9 cellular contexts compared by ENCODE assay signal in the genomic region with DNA sequence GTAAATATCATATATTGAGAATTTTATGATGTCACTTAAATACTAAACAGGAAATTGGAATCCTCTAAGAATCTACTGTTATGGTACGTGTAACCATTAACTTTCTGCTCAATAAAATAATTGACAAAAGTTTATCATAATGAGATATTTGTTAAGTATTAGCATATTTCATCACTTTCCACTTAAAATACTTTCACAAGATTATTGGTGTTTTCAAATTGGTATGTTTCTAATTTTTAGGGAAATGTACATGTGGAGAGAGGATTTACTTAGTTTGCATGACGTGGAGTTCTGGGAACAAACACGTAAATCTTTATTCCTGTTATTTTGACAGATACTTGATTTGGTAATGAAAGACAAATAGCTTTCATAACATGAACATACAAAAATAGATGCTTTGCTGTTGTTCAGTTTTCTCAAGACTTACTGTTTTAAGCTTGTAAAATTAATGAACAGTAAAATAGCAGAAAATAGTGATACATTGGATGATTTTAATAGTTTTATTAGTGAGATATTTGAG. TPM values are rescaled to one million over a fixed set of nuclear protein-coding genes. Genes with fewer than 3 reads are reported as not detected.
DNase-seq lines count a peak whose midpoint lies in the region; FAIRE-seq and TF ChIP-seq lines count a peak whose summit lies in the region.
"Had no signal": no experiment of that assay in that cellular context is flagged by ENCODE, and none has a peak within 500 bp of the region (broad histone marks: within the 10 kb centered on the region; RNA-seq: fewer than 3 reads in every experiment).

No MANE protein-coding gene starts in this region.

- TF ChIP-seq RAD21 in H1 (IDR thresholded peaks at IDR 0.05 in 1 of 2, conservative IDR thresholded peaks at IDR 0.05 in 1 of 2; ENCODE audit: low read depth in 2 of 2, low read length in 2 of 2), result no peak

- no peak overlapping the region for H2BK20ac ChIP-seq in H1 (ENCODE audit: low read length)

- H3K9me3 Mint-ChIP-seq in Caco-2 (ENCODE audit: unreplicated experiment), result no peaks in the 10 kb centered on the region

- H3K9me3 ChIP-seq in Caco-2, result no peaks in the 10 kb centered on the region
- H3K9me3 ChIP-seq in OCI-LY1 (ENCODE audit: low read length), result no peaks in the 10 kb centered on the region
- no peaks in the 10 kb centered on the region for H3K9me3 ChIP-seq in H1 (ENCODE audit: insufficient read depth in 2 of 2, low read depth in 1 of 2, low read length in 1 of 2)
- no peaks in the 10 kb centered on the region for H3K9me3 ChIP-seq in neuron (ENCODE audit: low read length)

- H3K4ac ChIP-seq in H1 (replicated peaks; ENCODE audit: insufficient read length, low read depth, low read length), result no peak overlapping the region

- no peaks in the 10 kb centered on the region for H3K4me1 Mint-ChIP-seq in Caco-2 (ENCODE audit: low read depth, unreplicated experiment)

- H3F3A ChIP-seq in OCI-LY1 (ENCODE audit: insufficient read depth, low read length), result no peaks in the 10 kb centered on the region

- H2AFZ ChIP-seq in OCI-LY1 (ENCODE audit: low read length), result no peak overlapping the region
- H2AFZ ChIP-seq in H1 (ENCODE audit: low read length), result no peak overlapping the region
- no peak overlapping the region for H2AFZ ChIP-seq in neuron (ENCODE audit: low read depth, low read length)

- intact Hi-C loops in Caco-2 (cut with micrococcal nuclease; ENCODE audit: unreplicated experiment), result loop anchor here (5.0 kb wide), 1 partner anchor 130 kb away; a partner anchor contains a TSS

- H3K4me2 ChIP-seq in OCI-LY1 (ENCODE audit: low read length) (peak overlapping the region; percentile 84), H1 (ENCODE audit: insufficient read depth in 1 of 2, low read depth in 2 of 2, low read length in 2 of 2) (peak overlapping the region; percentile 59 to 60; a peak in 3 of 4 replicates)

- no peak for TF ChIP-seq POLR2A in H1 (IDR thresholded peaks at IDR 0.05; ENCODE audit: control extremely low read depth in 1 of 2, low read depth in 2 of 2, low read length in 2 of 2)

- no peak overlapping the region for H4K8ac ChIP-seq in H1 (ENCODE audit: extremely low read depth, insufficient read depth, low read length)

- no peak overlapping the region for H2BK5ac ChIP-seq in H1 (ENCODE audit: low read depth, low read length)

- 77% methylated on average over 3 of the region's 3 CpGs; no CpG with 5 or more reads in 1 of the 2 experiments for WGBS in H1 (ENCODE audit: extremely low coverage in 1 of 2, insufficient coverage in 1 of 2, insufficient read length in 1 of 2, insufficient replicate concordance in 2 of 2, low coverage in 1 of 2, low lambda C conversion rate in 2 of 2, missing lambda C conversion rate in 1 of 2), 2 experiments

- H4K5ac ChIP-seq in H1 (ENCODE audit: insufficient read length, low read depth, low read length), result no peak overlapping the region

- H4K91ac ChIP-seq in H1 (replicated peaks; ENCODE audit: insufficient read length, low read length), result no peak overlapping the region

- H3K4me3 Mint-ChIP-seq in Caco-2 (ENCODE audit: unreplicated experiment), result peak overlapping the region; percentile 77

- no peaks in the 10 kb centered on the region for H3K36me3 ChIP-seq in Caco-2 (ENCODE audit: control insufficient read depth, insufficient read depth, low read length)
- H3K36me3 ChIP-seq in OCI-LY1 (ENCODE audit: insufficient read depth, low read length), result peaks cover 60% of the 10 kb centered on the region
- peaks cover 5 to 45% (median 18%) of the 10 kb centered on the region in 4 experiments for H3K36me3 ChIP-seq in H1 (ENCODE audit: control insufficient read depth in 2 of 4, insufficient read depth in 4 of 4, low read length in 3 of 4)
- peaks cover 46% of the 10 kb centered on the region for H3K36me3 ChIP-seq in neuron (ENCODE audit: insufficient read depth, low read length)

- TF ChIP-seq EP300 in H1 (IDR thresholded peaks at IDR 0.05; ENCODE audit: borderline replicate concordance in 1 of 2, low read depth in 2 of 2, low read length in 2 of 2), result no peak

- H3K23me2 ChIP-seq in H1 (ENCODE audit: low read depth, low read length), result no peaks in the 10 kb centered on the region

- H3K9me2 ChIP-seq in OCI-LY1 (ENCODE audit: low read depth, low read length), result no peaks in the 10 kb centered on the region

- DNase-seq in Caco-2 (no peak), H1 (ENCODE audit: low read depth in 1 of 2, low spot score in 2 of 2) (no peak), DMS 273 (lab: John Stamatoyannopoulos, UW; ENCODE audit: unreplicated experiment) (no peak), HuH-7 (ENCODE audit: low spot score) (no peak), NCI-H1417 treated with DMSO at 0.1 percent for 48 hours (lab: John Stamatoyannopoulos, UW) (no peak), NCI-H1436 treated with DMSO at 0.1 percent for 48 hours (lab: John Stamatoyannopoulos, UW) (no peak)
- DNase-seq: NCI-H1694 had no signal

- CTCF ChIA-PET in Caco-2 (lab: Charles Lee), result no interaction called here
- CTCF ChIA-PET in H1 (lab: Charles Lee; ENCODE audit: partially characterized antibody), result interaction anchor here (1.0 kb wide), 1 partner anchor 92 kb away, joined by 3 read pairs; no protein-coding TSS in a partner anchor

- H3K18ac ChIP-seq in H1 (ENCODE audit: extremely low read depth, low read length), result no peak overlapping the region

- H2BK120ac ChIP-seq in H1 (replicated peaks; ENCODE audit: low read depth, low read length), result no peak overlapping the region

- no peak overlapping the region for H2AK5ac ChIP-seq in H1 (ENCODE audit: low read depth, low read length)

- H3K27ac ChIP-seq in OCI-LY1 (ENCODE audit: low read depth, low read length, poor library complexity, severe bottlenecking), result no peak overlapping the region
- no peak overlapping the region for H3K27ac ChIP-seq in H1 (ENCODE audit: low read depth, low read length)

- H3K4me3 ChIP-seq in Caco-2 (ENCODE audit: low read depth, low read length), result peak overlapping the region; percentile 73
- peak overlapping the region; percentile 89 for H3K4me3 ChIP-seq in OCI-LY1 (ENCODE audit: low read depth, low read length, poor library complexity, severe bottlenecking)
- peak overlapping the region in 3 of 4 experiments; percentile 92 to 95 (median 93); a peak in 5 of 8 replicates for H3K4me3 ChIP-seq in H1 (ENCODE audit: extremely low read depth in 1 of 4, insufficient read depth in 2 of 4, low read depth in 3 of 4, low read length in 4 of 4)
- H3K4me3 ChIP-seq in neuron (ENCODE audit: low read length), result peak overlapping the region; percentile 91

- H4K20me1 ChIP-seq in OCI-LY1 (ENCODE audit: insufficient read depth, low read length) (peaks cover 10% of the 10 kb centered on the region; the same call in 1 of the 2 replicates), H1 (replicated peaks in 1 of 2; ENCODE audit: control insufficient read depth in 1 of 2, insufficient read depth in 2 of 2, low read length in 2 of 2) (peaks cover 10 to 11% of the 10 kb centered on the region in 2 experiments)

- H3K4me1 ChIP-seq in Caco-2 (peaks cover 5% of the 10 kb centered on the region; the same call in 1 of the 2 replicates), OCI-LY1 (ENCODE audit: insufficient read depth, low read length, severe bottlenecking) (peaks cover 47% of the 10 kb centered on the region), H1 (replicated peaks in 1 of 4; ENCODE audit: control insufficient read depth in 3 of 4, insufficient read depth in 4 of 4, low read length in 3 of 4) (no peaks in the 10 kb centered on the region), neuron (ENCODE audit: insufficient read depth, low read length) (peaks cover 29% of the 10 kb centered on the region)

- no peak for FAIRE-seq in H1 (lab: Jason Lieb, UNC)

- no peaks in the 10 kb centered on the region for H3K79me1 ChIP-seq in H1 (ENCODE audit: low read depth, low read length)

- H2BK15ac ChIP-seq in H1 (ENCODE audit: low read length), result no peak overlapping the region

- H3K79me2 ChIP-seq in OCI-LY1 (ENCODE audit: insufficient read depth, low read length) (peaks cover 84% of the 10 kb centered on the region), H1 (ENCODE audit: control insufficient read depth in 1 of 2, insufficient read depth in 2 of 2, low read length in 2 of 2) (peaks cover 27 to 84% of the 10 kb centered on the region in 2 experiments)

- H3K9ac ChIP-seq in OCI-LY1 (ENCODE audit: low read length) (peak overlapping the region; percentile 96), H1 (replicated peaks in 1 of 4; ENCODE audit: extremely low read depth in 1 of 4, low read depth in 3 of 4, low read length in 3 of 4) (peak overlapping the region in 1 of 4 experiments; percentile 14; a peak in 1 of 7 replicates)

- H3K14ac ChIP-seq in H1 (ENCODE audit: insufficient read length), result no peak overlapping the region

- peaks cover 40% of the 10 kb centered on the region for H3K36me3 Mint-ChIP-seq in Caco-2 (ENCODE audit: insufficient read depth, unreplicated experiment)

- no TSS peak for BruUV-seq in Caco-2 (replicated peaks; lab: Mats Ljungman, UMichigan)

- H2BK12ac ChIP-seq in H1 (ENCODE audit: low read depth, low read length), result no peak overlapping the region

- POLR2A ChIA-PET in Caco-2 (lab: Charles Lee) (no interaction called here), H1 (lab: Charles Lee; ENCODE audit: partially characterized antibody) (interaction anchor here (0.5 to 1.0 kb wide), 2 partner anchors 103 to 219 kb away, joined by 4 to 6 read pairs; no protein-coding TSS in a partner anchor)

- no peaks in the 10 kb centered on the region for H3K27me3 ChIP-seq in Caco-2 (replicated peaks; ENCODE audit: control insufficient read depth, insufficient read depth, low read length)
- no peaks in the 10 kb centered on the region for H3K27me3 ChIP-seq in OCI-LY1 (ENCODE audit: insufficient read depth, low read length)
- no peaks in the 10 kb centered on the region for H3K27me3 ChIP-seq in H1 (replicated peaks in 1 of 4; ENCODE audit: control insufficient read depth in 3 of 4, extremely low read depth in 1 of 4, insufficient read depth in 3 of 4, low read length in 3 of 4)
- no peaks in the 10 kb centered on the region for H3K27me3 ChIP-seq in neuron (ENCODE audit: insufficient read depth, low read length)

- no peaks in the 10 kb centered on the region for H3K27me3 Mint-ChIP-seq in Caco-2 (ENCODE audit: insufficient read depth, unreplicated experiment)

- no peak for TF ChIP-seq CTCF in Caco-2 (IDR thresholded peaks at IDR 0.05; ENCODE audit: insufficient read depth in 1 of 2, low read depth in 1 of 2, low read length in 1 of 2, severe bottlenecking in 1 of 2, unreplicated experiment in 1 of 2)
- no peak for TF ChIP-seq CTCF in OCI-LY1 (IDR thresholded peaks at IDR 0.05; ENCODE audit: low read length)
- TF ChIP-seq CTCF in H1 (IDR thresholded peaks at IDR 0.05; ENCODE audit: control extremely low read depth in 1 of 3, insufficient read depth in 1 of 3, low read depth in 1 of 3, low read length in 3 of 3), result no peak

- H3K56ac ChIP-seq in H1 (replicated peaks; ENCODE audit: insufficient read length, low read depth, low read length), result no peak overlapping the region

- no peak overlapping the region for H3K23ac ChIP-seq in H1 (ENCODE audit: insufficient read length)

- H3K27ac Mint-ChIP-seq in Caco-2 (ENCODE audit: unreplicated experiment), result no peak overlapping the region

RNA-seq across cellular contexts. Expression of a gene that starts 1.6 kb away (rescaled TPM):
- total RNA-seq in Caco-2 (2022), result 116 and 119 TPM in 2 replicates
- 169 and 183 TPM in 2 replicates for total RNA-seq in H1 (2021; fragmentation: NEBNext Ultra II Directional; extraction: Animal tissue kit (Norgen Biotek cat#: 25700))
- polyA plus RNA-seq in H1 (2011; rRNA removed), result 241 and 260 TPM in 2 replicates
- polyA plus RNA-seq in H1 (2011; cell fraction: cytosol; rRNA removed), result 231 TPM
- polyA plus RNA-seq in H1 (2011; cell fraction: nucleus; rRNA removed), result 438 TPM
- polyA plus RNA-seq in H1 (2012, experiment 1 of 2), result 144 to 217 TPM (median 170 TPM) in 4 replicates
- 10.2 TPM for polyA plus RNA-seq in H1 (2012, experiment 2 of 2)
- polyA plus RNA-seq in H1 (2013, experiment 1 of 2), result 530 TPM
- 473 TPM for polyA plus RNA-seq in H1 (2013, experiment 2 of 2)
- 345 and 368 TPM in 2 replicates for polyA minus RNA-seq in H1 (2011; rRNA and poly(A)+ RNA removed)
- polyA minus RNA-seq in H1 (2011; cell fraction: cytosol; rRNA and poly(A)+ RNA removed), result 135 TPM
- 339 TPM for polyA minus RNA-seq in H1 (2011; cell fraction: nucleus; rRNA and poly(A)+ RNA removed)

RNA-seq across cellular contexts. Expression of a gene that starts 17.4 kb away (rescaled TPM):
- total RNA-seq in Caco-2 (2022), result 12.2 and 15.6 TPM in 2 replicates
- 30.8 and 31.3 TPM in 2 replicates for total RNA-seq in H1 (2021; fragmentation: NEBNext Ultra II Directional; extraction: Animal tissue kit (Norgen Biotek cat#: 25700))
- polyA plus RNA-seq in H1 (2011; rRNA removed), result 8.2 and 13.4 TPM in 2 replicates
- polyA plus RNA-seq in H1 (2011; cell fraction: cytosol; rRNA removed), result 20.3 TPM
- polyA plus RNA-seq in H1 (2011; cell fraction: nucleus; rRNA removed), result 4.0 TPM
- polyA plus RNA-seq in H1 (2012, experiment 1 of 2), result 11.8 to 21.4 TPM (median 13.1 TPM) in 4 replicates
- 2.1 TPM for polyA plus RNA-seq in H1 (2012, experiment 2 of 2)
- polyA plus RNA-seq in H1 (2013, experiment 1 of 2), result 30.6 TPM
- polyA plus RNA-seq in H1 (2013, experiment 2 of 2), result 28.1 TPM
- polyA minus RNA-seq in H1 (2011; rRNA and poly(A)+ RNA removed), result 12.5 and 17.3 TPM in 2 replicates
- 12.6 TPM for polyA minus RNA-seq in H1 (2011; cell fraction: cytosol; rRNA and poly(A)+ RNA removed)
- polyA minus RNA-seq in H1 (2011; cell fraction: nucleus; rRNA and poly(A)+ RNA removed), result 14.1 TPM
